1 cellular context compared by ENCODE assay signal in genomic region chr5:154764967-154765366, GRCh38.
TF ChIP-seq lines count a peak whose summit lies in the region.

No MANE protein-coding gene starts in this region.

TF ChIP-seq in GM23338, 12 proteins besides CTCF, POLR2A, EP300 and RAD21 (continued from another document):
- TF ChIP-seq ZNF462 (CRISPR knock-in tag; IDR thresholded peaks at IDR 0.05), result no peak
- TF ChIP-seq ETS1 (IDR thresholded peaks at IDR 0.05), result no peak
- no peak for TF ChIP-seq EZH2 (IDR thresholded peaks at IDR 0.05; ENCODE audit: low read depth, unreplicated experiment)
- no peak for TF ChIP-seq STAT1 (IDR thresholded peaks at IDR 0.05; ENCODE audit: unreplicated experiment)
- TF ChIP-seq JUNB (IDR thresholded peaks at IDR 0.05; ENCODE audit: unreplicated experiment), result no peak
- TF ChIP-seq EZH2phosphoT487 (IDR thresholded peaks at IDR 0.05; ENCODE audit: unreplicated experiment), result no peak
- no peak for TF ChIP-seq ZNF114 (CRISPR knock-in tag; IDR thresholded peaks at IDR 0.05)
- no peak for TF ChIP-seq ZNF331 (CRISPR knock-in tag; IDR thresholded peaks at IDR 0.05; ENCODE audit: low read depth)
- no peak; the same call in 1 of the 2 replicates for TF ChIP-seq POLR2AphosphoS5 (IDR thresholded peaks at IDR 0.05; ENCODE audit: low read depth)
